8 cellular contexts compared by ENCODE assay signal in the genomic region with DNA sequence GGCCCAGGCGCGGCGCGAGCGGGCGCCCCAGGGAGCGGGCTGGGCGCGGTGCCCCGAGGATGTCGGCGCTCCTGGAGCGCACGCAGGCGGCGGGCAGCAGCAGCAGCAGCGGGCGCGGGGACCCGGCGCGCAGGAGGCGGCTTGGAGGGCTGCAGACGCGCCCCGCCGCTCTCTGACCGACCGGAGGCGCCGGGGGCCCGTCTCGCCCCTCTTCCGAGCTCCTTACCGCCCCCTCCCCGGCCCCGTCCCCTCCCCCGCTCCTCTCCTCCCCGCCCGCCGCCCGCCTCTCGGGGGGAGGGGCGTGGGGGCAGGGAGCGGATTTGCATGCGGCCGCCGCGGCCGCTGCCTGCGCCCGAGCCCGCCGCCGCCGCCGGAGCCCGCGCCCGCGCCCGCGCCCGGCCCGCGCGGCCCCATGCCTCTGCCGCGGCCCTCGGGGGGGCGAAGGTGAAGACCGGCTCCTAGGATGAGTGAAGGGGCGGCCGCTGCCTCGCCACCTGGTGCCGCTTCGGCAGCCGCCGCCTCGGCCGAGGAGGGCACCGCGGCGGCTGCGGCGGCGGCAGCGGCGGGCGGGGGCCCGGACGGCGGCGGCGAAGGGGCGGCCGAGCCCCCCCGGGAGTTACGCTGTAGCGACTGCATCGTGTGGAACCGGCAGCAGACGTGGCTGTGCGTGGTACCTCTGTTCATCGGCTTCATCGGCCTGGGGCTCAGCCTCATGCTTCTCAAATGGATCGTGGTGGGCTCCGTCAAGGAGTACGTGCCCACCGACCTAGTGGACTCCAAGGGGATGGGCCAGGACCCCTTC. TPM values are rescaled to one million over a fixed set of nuclear protein-coding genes. Genes with fewer than 3 reads are reported as not detected.
A peak's percentile ranks its signal among the peaks of the same experiment; 100 is the strongest.
DNase-seq lines count a peak whose midpoint lies in the region; ATAC-seq and TF ChIP-seq lines count a peak whose summit lies in the region.

Gene NRG3 (plus strand): TSS at position 317 of the 802 bp plus-strand sequence.

- H3K4me1 ChIP-seq in aorta (ENCODE audit: control insufficient read depth in 1 of 2, insufficient read depth in 2 of 2, low read length in 2 of 2): no peaks in the 10 kb centered on the region

- peak within 1 kb of the TSS; percentile 4 to 76 for H3K4me3 ChIP-seq in aorta (ENCODE audit: low read length in 2 of 2)

- H3K36me3 ChIP-seq in aorta (ENCODE audit: control insufficient read depth in 1 of 2, insufficient read depth in 2 of 2, low read length in 1 of 2): no peaks in the 10 kb centered on the region

- H3K27me3 ChIP-seq in aorta (ENCODE audit: control insufficient read depth in 1 of 2, insufficient read depth in 2 of 2, low read length in 1 of 2): peaks cover 0 to 2% of the 10 kb centered on the region in 2 donors

- H3K9me3 ChIP-seq in aorta (ENCODE audit: control insufficient read depth, low read length): no peaks in the 10 kb centered on the region

- TF ChIP-seq POLR2A in GM18505 (IDR thresholded peaks at IDR 0.05; ENCODE audit: borderline replicate concordance, extremely low read depth, insufficient read depth, insufficient read length): no peak

- intact Hi-C loops in aorta (cut with DNase I): no loop called here

- peak within 1 kb of the TSS; percentile 83 for H3K27ac ChIP-seq in angular gyrus (ENCODE audit: low read depth, low read length)
- no peak within 1 kb of the TSS for H3K27ac ChIP-seq in aorta (ENCODE audit: low read depth in 1 of 2, low read length in 2 of 2)

- WGBS in aorta, 2 donors: 1 to 2% methylated on average over 27 to 110 of the region's 110 CpGs

- peak; percentile 11 for DNase-seq in stimulated activated CD4-positive, alpha-beta T cell treated with anti-CD3 and anti-CD28 coated beads, Interleukin-15, amount 100 ng/mL, for 24 hours
- no peak for DNase-seq in stimulated activated CD4-positive, alpha-beta T cell treated with anti-CD3 and anti-CD28 coated beads, Interleukin-1b, Interleukin-23, amount 100 ng/mL, for 48 hours
- peak in 1 of 2 donors; percentile 65 for DNase-seq in lung microvascular endothelial cell (ENCODE audit: low read depth in 2 of 2)
- DNase-seq in aorta: no peak
- no peak for DNase-seq in cerebellar nuclear complex (lab: John Stamatoyannopoulos, UW)

- ATAC-seq in aorta (ENCODE audit: low FRiP score): no peak
- ATAC-seq in GM21723 (IDR thresholded peaks at IDR 0.05; ENCODE audit: unreplicated experiment): no peak
- ATAC-seq in GM18505 (IDR thresholded peaks at IDR 0.05; ENCODE audit: unreplicated experiment): no peak

RNA-seq across cellular contexts. Expression of gene NRG3, which starts in this region (rescaled TPM):
- 5.2 and 10.7 TPM in 2 replicates for total RNA-seq in lung microvascular endothelial cell
- under 1 TPM; 0.81 to 0.87 TPM for total RNA-seq in aorta
- polyA plus RNA-seq in aorta: 1 to 10 TPM in 1 of 2 donors, under 1 TPM in 1; 0.50 to 1.1 TPM
